8 cellular contexts compared by ENCODE assay signal in genomic region chr10:42638053-42638820, GRCh38. TPM values are rescaled to one million over a fixed set of nuclear protein-coding genes. Genes with fewer than 3 reads are reported as not detected.
DNase-seq lines count a peak whose midpoint lies in the region; ATAC-seq and TF ChIP-seq lines count a peak whose summit lies in the region.

Gene ZNF33B, minus strand, starts transcription at chr10:42638570. Its CDS starts 1,642 bp downstream, at chr10:42636928.

- H3K4me3 Mint-ChIP-seq in type B pancreatic cell: peak within 1 kb of the TSS; percentile 94

- H3K9me3 Mint-ChIP-seq in type B pancreatic cell: peaks cover 4% of the 10 kb centered on the region

- intact Hi-C loops in heart left ventricle (cut with DNase I): loop anchor here in 7 of 10 donors (1.0 to 10.0 kb wide), 7 partner anchors 81 to 147 kb away; partner anchors contain the start of gene BMS1 (in 3 of the 7)

- WGBS in heart left ventricle, 4 donors: 0 to 1% (median 0%) methylated on average over 46 to 62 of the region's 62 CpGs

- peak within 1 kb of the TSS; percentile 94 for H3K27ac Mint-ChIP-seq in type B pancreatic cell

- H3K36me3 ChIP-seq in adipocyte (ENCODE audit: control insufficient read depth, insufficient read depth, low read length, severe bottlenecking) (no peaks in the 10 kb centered on the region), heart left ventricle (peaks cover 0 to 5% (median 0%) of the 10 kb centered on the region in 9 donors)

- peak in 1 of 2 donors; percentile 67 for TF ChIP-seq POLR2A in heart left ventricle (IDR thresholded peaks at IDR 0.05)

- H3K9me3 ChIP-seq in adipocyte (ENCODE audit: control insufficient read depth, low read length) (no peaks in the 10 kb centered on the region), heart left ventricle (no peaks in the 10 kb centered on the region)

- H3K4me1 Mint-ChIP-seq in type B pancreatic cell (ENCODE audit: unreplicated experiment): peaks cover 13% of the 10 kb centered on the region

- H3K9ac ChIP-seq in adipocyte (ENCODE audit: low read length): peak within 1 kb of the TSS; percentile 91

- in situ Hi-C loops in GM13976 (cut with MboI; ENCODE audit: low sequenced_read_pairs, unreplicated experiment): no loop called here

- peaks cover 9% of the 10 kb centered on the region for H3K36me3 Mint-ChIP-seq in type B pancreatic cell

- H3K4me1 ChIP-seq in adipocyte (ENCODE audit: control insufficient read depth, insufficient read depth, low read length) (peaks cover 4% of the 10 kb centered on the region), heart left ventricle (peaks cover 0 to 11% (median 6%) of the 10 kb centered on the region in 12 donors)

- peak within 1 kb of the TSS; percentile 76 to 98 (median 92) for H3K27ac ChIP-seq in heart left ventricle

- DNase-seq in GM13976 (ENCODE audit: low spot score) (peak; percentile 91), NCI-H1436 treated with DMSO at 0.1 percent for 48 hours (lab: John Stamatoyannopoulos, UW) (peak; percentile 67), T follicular helper cell (ENCODE audit: low read depth) (peak; percentile 81), adipocyte (ENCODE audit: low read depth) (peak; percentile 96), heart left ventricle (peak; percentile 92 to 97 (median 96)), pons (ENCODE audit: low spot score) (peak; percentile 88), type B pancreatic cell (ENCODE audit: extremely low spot score, unreplicated experiment) (peak; percentile 95)

- H3K4me3 ChIP-seq in adipocyte (ENCODE audit: low read length) (peak within 1 kb of the TSS; percentile 99), heart left ventricle (peak within 1 kb of the TSS; percentile 63 to 98 (median 85))

- TF ChIP-seq CTCF in GM13976 (IDR thresholded peaks at IDR 0.05; ENCODE audit: borderline replicate concordance, control extremely low read depth, extremely low read depth, insufficient read depth, missing control alignments): no peak
- TF ChIP-seq CTCF in heart left ventricle (IDR thresholded peaks at IDR 0.05): peak in 1 of 12 donors; percentile 6
- TF ChIP-seq CTCF in type B pancreatic cell (conservative IDR thresholded peaks at IDR 0.05): no peak

- no peaks in the 10 kb centered on the region for H3K27me3 ChIP-seq in adipocyte (replicated peaks; ENCODE audit: control insufficient read depth, insufficient read depth, low read length)
- no peaks in the 10 kb centered on the region for H3K27me3 ChIP-seq in heart left ventricle

- ATAC-seq in HG02852 (IDR thresholded peaks at IDR 0.05; ENCODE audit: unreplicated experiment) (peak; percentile 95), heart left ventricle (peak; percentile 99)

- no peaks in the 10 kb centered on the region for H3K27me3 Mint-ChIP-seq in type B pancreatic cell

RNA-seq across cellular contexts. Expression of gene ZNF33B, which starts in this region (rescaled TPM):
- 10 to 100 TPM in 5 of 9 donors, 1 to 10 TPM in 4; 7.7 to 20.5 (median 10.4) TPM for total RNA-seq in heart left ventricle
- polyA plus RNA-seq in heart left ventricle: 1 to 10 TPM; 3.7 to 4.8 TPM
- 39.3 and 42.6 TPM in 2 replicates for total RNA-seq in type B pancreatic cell (ENCODE audit: low replicate concordance)

Comparison
In these comparisons a context has a peak if more than half of its experiments do, and no peak if none do; other contexts are left out.
1. Peak in every context shown above with its lines: DNase-seq, ATAC-seq, H3K4me3 ChIP-seq and H3K27ac ChIP-seq.